Comparison of ENCODE assay signal across 15 cellular contexts in the genomic region with DNA sequence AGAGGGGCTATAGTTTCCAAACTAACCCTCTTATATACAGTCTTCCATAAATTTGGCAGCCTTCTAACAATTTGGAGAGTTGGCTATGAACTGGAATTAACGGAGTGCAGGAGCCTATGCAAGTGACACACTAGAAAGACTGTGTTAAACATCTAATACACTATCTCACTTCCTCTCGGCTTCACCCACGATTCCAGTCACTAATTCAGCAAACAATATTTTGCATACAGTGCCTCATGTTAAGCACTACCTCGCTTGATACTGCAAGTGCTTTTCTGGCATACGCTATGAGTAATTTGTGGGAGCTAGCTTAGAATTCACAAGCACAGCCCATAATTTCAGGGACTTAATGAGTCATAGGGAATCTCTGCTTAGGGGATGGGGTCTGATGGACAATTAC.
DNase-seq lines count a peak whose midpoint lies in the region; ATAC-seq and TF ChIP-seq lines count a peak whose summit lies in the region.
"Had no signal": no experiment of that assay in that cellular context is flagged by ENCODE, and none has a peak within 500 bp of the region (broad histone marks: within the 10 kb centered on the region; RNA-seq: fewer than 3 reads in every experiment).

No MANE protein-coding gene starts in this region.

- no peak overlapping the region for H3K9ac ChIP-seq in SK-N-SH
- H3K9ac ChIP-seq: BLaER1 treated with 17β-estradiol and CSF1 and Interleukin-3, amounts not matched to agents 10 nM and 100 nM had no signal

- H3K4me1 ChIP-seq in SK-N-SH (ENCODE audit: control insufficient read depth in 1 of 2, insufficient read depth in 2 of 2, low read depth in 1 of 2, low read length in 1 of 2) = no peaks in the 10 kb centered on the region
- H3K4me1 ChIP-seq: BLaER1 treated with 17β-estradiol and CSF1 and Interleukin-3, amounts not matched to agents 10 nM and 100 nM had no signal

- H3K9me2 ChIP-seq in SK-N-SH = no peaks in the 10 kb centered on the region

- no peak overlapping the region for H3K27ac ChIP-seq in SK-N-SH (ENCODE audit: low read depth in 2 of 2, low read length in 1 of 2)

- H3K4me3 ChIP-seq in SK-N-SH (ENCODE audit: low read depth in 2 of 2, low read length in 1 of 2) = no peak overlapping the region
- H3K4me3 ChIP-seq: BLaER1 treated with 17β-estradiol and CSF1 and Interleukin-3, amounts not matched to agents 10 nM and 100 nM had no signal

- no peak for TF ChIP-seq EP300 in SK-N-SH (IDR thresholded peaks at IDR 0.05; ENCODE audit: borderline replicate concordance in 1 of 2, low read depth in 1 of 2, low read length in 1 of 2)

- H3K36me3 ChIP-seq in SK-N-SH (replicated peaks in 1 of 2; ENCODE audit: control insufficient read depth in 1 of 2, insufficient read depth in 2 of 2, low read length in 1 of 2) = no peaks in the 10 kb centered on the region

- POLR2A ChIA-PET in SK-N-SH (lab: Yijun Ruan, JAX) = no interaction called here

- H3K9me3 ChIP-seq in SK-N-SH = no peaks in the 10 kb centered on the region

- H2AFZ ChIP-seq in SK-N-SH (ENCODE audit: low read depth) = no peak overlapping the region

- no peak for TF ChIP-seq RAD21 in SK-N-SH (IDR thresholded peaks at IDR 0.05; ENCODE audit: low read length)

- in situ Hi-C loops in KBM-7 (cut with MboI; ENCODE audit: low pct_unique_long_range_greater_than_20kb, low sequenced_read_pairs) = no loop called here

- 37% methylated on average over 5 of the region's 5 CpGs for WGBS in SK-N-SH (ENCODE audit: low lambda C conversion rate)

- DNase-seq in germinal center (ENCODE audit: low spot score) (peak; percentile 41), erythroblast (lab: John Stamatoyannopoulos, UW) (no peak), KBM-7 (no peak), SK-N-SH (no peak)
- DNase-seq: activated CD4-positive, alpha-beta T cell treated with anti-CD3 and anti-CD28 coated beads for 1 hour; activated T-cell treated with anti-CD3 and anti-CD28 coated beads, Interleukin-2, amount 50 U/mL, for 48 hours; HFFc6; IMR-90; NCI-H1105 had no signal

- H3K79me2 ChIP-seq in SK-N-SH (ENCODE audit: insufficient read depth) = no peaks in the 10 kb centered on the region

- no peaks in the 10 kb centered on the region for H3F3A ChIP-seq in SK-N-SH (replicated peaks; ENCODE audit: insufficient read depth)

- peak; percentile 87 for ATAC-seq in GM18870 (IDR thresholded peaks at IDR 0.05; ENCODE audit: unreplicated experiment)
- peak; percentile 87 for ATAC-seq in GM21619 (IDR thresholded peaks at IDR 0.05; ENCODE audit: unreplicated experiment)
- ATAC-seq in HG03095 (IDR thresholded peaks at IDR 0.05; ENCODE audit: unreplicated experiment) = peak; percentile 85
- no peak for ATAC-seq in GM19467 (IDR thresholded peaks at IDR 0.05; ENCODE audit: unreplicated experiment)
- ATAC-seq: sciatic nerve had no signal

- H4K20me1 ChIP-seq in SK-N-SH (ENCODE audit: insufficient read depth) = no peaks in the 10 kb centered on the region
- H4K20me1 ChIP-seq: BLaER1 treated with 17β-estradiol and CSF1 and Interleukin-3, amounts not matched to agents 10 nM and 100 nM had no signal

- TF ChIP-seq CTCF in SK-N-SH (IDR thresholded peaks at IDR 0.05) = no peak

- TF ChIP-seq POLR2A in erythroblast (IDR thresholded peaks at IDR 0.05; ENCODE audit: low read length) = no peak

- no peaks in the 10 kb centered on the region for H3K27me3 ChIP-seq in SK-N-SH (ENCODE audit: insufficient read depth)
- H3K27me3 ChIP-seq: BLaER1 treated with 17β-estradiol and CSF1 and Interleukin-3, amounts not matched to agents 10 nM and 100 nM had no signal

- H3K4me2 ChIP-seq in SK-N-SH = no peak overlapping the region
- H3K4me2 ChIP-seq: BLaER1 treated with 17β-estradiol and CSF1 and Interleukin-3, amounts not matched to agents 10 nM and 100 nM had no signal

- CTCF ChIA-PET in SK-N-SH (lab: Yijun Ruan, JAX) = no interaction called here

TF ChIP-seq in SK-N-SH, 30 proteins besides CTCF, POLR2A, EP300 and RAD21:
- TF ChIP-seq FOSL2 (IDR thresholded peaks at IDR 0.05; ENCODE audit: borderline replicate concordance, low read depth) = no peak
- TF ChIP-seq, protein P1, sequence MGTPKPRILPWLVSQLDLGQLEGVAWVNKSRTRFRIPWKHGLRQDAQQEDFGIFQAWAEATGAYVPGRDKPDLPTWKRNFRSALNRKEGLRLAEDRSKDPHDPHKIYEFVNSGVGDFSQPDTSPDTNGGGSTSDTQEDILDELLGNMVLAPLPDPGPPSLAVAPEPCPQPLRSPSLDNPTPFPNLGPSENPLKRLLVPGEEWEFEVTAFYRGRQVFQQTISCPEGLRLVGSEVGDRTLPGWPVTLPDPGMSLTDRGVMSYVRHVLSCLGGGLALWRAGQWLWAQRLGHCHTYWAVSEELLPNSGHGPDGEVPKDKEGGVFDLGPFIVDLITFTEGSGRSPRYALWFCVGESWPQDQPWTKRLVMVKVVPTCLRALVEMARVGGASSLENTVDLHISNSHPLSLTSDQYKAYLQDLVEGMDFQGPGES (IDR thresholded peaks at IDR 0.05; ENCODE audit: low read depth, low read length) = no peak
- no peak for TF ChIP-seq SMC3 (IDR thresholded peaks at IDR 0.05; ENCODE audit: low read depth, low read length)
- TF ChIP-seq RFX5 (IDR thresholded peaks at IDR 0.05; ENCODE audit: low read length) = no peak
- TF ChIP-seq SIN3A (IDR thresholded peaks at IDR 0.05; ENCODE audit: borderline replicate concordance, low read depth, low read length) = no peak
- no peak for TF ChIP-seq MXI1 (IDR thresholded peaks at IDR 0.05; ENCODE audit: low read depth, low read length)
- no peak for TF ChIP-seq JUND (IDR thresholded peaks at IDR 0.05)
- TF ChIP-seq RXRA (IDR thresholded peaks at IDR 0.05; ENCODE audit: borderline replicate concordance, low read depth) = no peak
- TF ChIP-seq GABPA (IDR thresholded peaks at IDR 0.05; ENCODE audit: low read depth) = no peak
- no peak for TF ChIP-seq FOXM1 (IDR thresholded peaks at IDR 0.05; ENCODE audit: low read depth)
- TF ChIP-seq EZH2phosphoT487 (IDR thresholded peaks at IDR 0.05; ENCODE audit: borderline replicate concordance, low read depth) = no peak
- TF ChIP-seq, protein P2, sequence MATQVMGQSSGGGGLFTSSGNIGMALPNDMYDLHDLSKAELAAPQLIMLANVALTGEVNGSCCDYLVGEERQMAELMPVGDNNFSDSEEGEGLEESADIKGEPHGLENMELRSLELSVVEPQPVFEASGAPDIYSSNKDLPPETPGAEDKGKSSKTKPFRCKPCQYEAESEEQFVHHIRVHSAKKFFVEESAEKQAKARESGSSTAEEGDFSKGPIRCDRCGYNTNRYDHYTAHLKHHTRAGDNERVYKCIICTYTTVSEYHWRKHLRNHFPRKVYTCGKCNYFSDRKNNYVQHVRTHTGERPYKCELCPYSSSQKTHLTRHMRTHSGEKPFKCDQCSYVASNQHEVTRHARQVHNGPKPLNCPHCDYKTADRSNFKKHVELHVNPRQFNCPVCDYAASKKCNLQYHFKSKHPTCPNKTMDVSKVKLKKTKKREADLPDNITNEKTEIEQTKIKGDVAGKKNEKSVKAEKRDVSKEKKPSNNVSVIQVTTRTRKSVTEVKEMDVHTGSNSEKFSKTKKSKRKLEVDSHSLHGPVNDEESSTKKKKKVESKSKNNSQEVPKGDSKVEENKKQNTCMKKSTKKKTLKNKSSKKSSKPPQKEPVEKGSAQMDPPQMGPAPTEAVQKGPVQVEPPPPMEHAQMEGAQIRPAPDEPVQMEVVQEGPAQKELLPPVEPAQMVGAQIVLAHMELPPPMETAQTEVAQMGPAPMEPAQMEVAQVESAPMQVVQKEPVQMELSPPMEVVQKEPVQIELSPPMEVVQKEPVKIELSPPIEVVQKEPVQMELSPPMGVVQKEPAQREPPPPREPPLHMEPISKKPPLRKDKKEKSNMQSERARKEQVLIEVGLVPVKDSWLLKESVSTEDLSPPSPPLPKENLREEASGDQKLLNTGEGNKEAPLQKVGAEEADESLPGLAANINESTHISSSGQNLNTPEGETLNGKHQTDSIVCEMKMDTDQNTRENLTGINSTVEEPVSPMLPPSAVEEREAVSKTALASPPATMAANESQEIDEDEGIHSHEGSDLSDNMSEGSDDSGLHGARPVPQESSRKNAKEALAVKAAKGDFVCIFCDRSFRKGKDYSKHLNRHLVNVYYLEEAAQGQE (IDR thresholded peaks at IDR 0.05; ENCODE audit: low read depth, low read length) = no peak
- TF ChIP-seq TAF1 (IDR thresholded peaks at IDR 0.05; ENCODE audit: borderline replicate concordance, low read depth, low read length) = no peak
- TF ChIP-seq FOXJ3 (CRISPR knock-in tag; IDR thresholded peaks at IDR 0.05) = no peak
- no peak for TF ChIP-seq NFIC (IDR thresholded peaks at IDR 0.05; ENCODE audit: borderline replicate concordance)
- no peak for TF ChIP-seq ELF1 (IDR thresholded peaks at IDR 0.05)
- no peak for TF ChIP-seq GATA2 (CRISPR knock-in tag; IDR thresholded peaks at IDR 0.05)
- no peak for TF ChIP-seq TCF12 (IDR thresholded peaks at IDR 0.05)
